Comparison of ENCODE assay signal across 9 cellular contexts in genomic region chr6:2942916-2943563, GRCh38. TPM values are rescaled to one million over a fixed set of nuclear protein-coding genes. Genes with fewer than 3 reads are reported as not detected.
DNase-seq lines count a peak whose midpoint lies in the region; ATAC-seq and TF ChIP-seq lines count a peak whose summit lies in the region.
"Had no signal": no experiment of that assay in that cellular context is flagged by ENCODE, and none has a peak within 500 bp of the region (broad histone marks: within the 10 kb centered on the region; RNA-seq: fewer than 3 reads in every experiment).

No MANE protein-coding gene starts in this region.

- H3K36me3 ChIP-seq in H7 (replicated peaks; ENCODE audit: control insufficient read depth, insufficient read depth, low read length), result peaks cover 1% of the 10 kb centered on the region; the same call in 1 of the 2 replicates
- H3K36me3 ChIP-seq in esophagus muscularis mucosa, result peaks cover 4 to 20% (median 13%) of the 10 kb centered on the region in 4 donors
- peaks cover 7% of the 10 kb centered on the region for H3K36me3 ChIP-seq in neutrophil

- H3K27me3 ChIP-seq in H7 (ENCODE audit: control insufficient read depth, insufficient read depth, low read length) (no peaks in the 10 kb centered on the region), esophagus muscularis mucosa (no peaks in the 10 kb centered on the region), neutrophil (no peaks in the 10 kb centered on the region)

- H3K4me1 ChIP-seq in esophagus muscularis mucosa (peaks cover 6 to 33% (median 11%) of the 10 kb centered on the region in 4 donors), neutrophil (ENCODE audit: control insufficient read depth in 1 of 2, insufficient read depth in 1 of 2, low read depth in 1 of 2, low read length in 1 of 2) (peaks cover 12 to 17% of the 10 kb centered on the region in 2 experiments)

- intact Hi-C loops in esophagus muscularis mucosa (cut with DNase I), result no loop called here

- H3K27ac ChIP-seq in esophagus muscularis mucosa (replicated peaks in 1 of 4) (peak overlapping the region in 1 of 4 donors; percentile 26), neutrophil (peak overlapping the region; percentile 63)

- DNase-seq in H7 (peak; percentile 2), UCSD-AML1 (lab: John Stamatoyannopoulos, UW; ENCODE audit: unreplicated experiment) (peak; percentile 56), esophagus muscularis mucosa (ENCODE audit: extremely low spot score) (peak; percentile 62), DMS79 treated with DMSO at 0.1 percent for 48 hours (lab: John Stamatoyannopoulos, UW) (no peak)

- no peaks in the 10 kb centered on the region for H3K9me3 ChIP-seq in esophagus muscularis mucosa
- H3K9me3 ChIP-seq in neutrophil, result no peaks in the 10 kb centered on the region

- ATAC-seq in HG03039 (IDR thresholded peaks at IDR 0.05; ENCODE audit: unreplicated experiment) (no peak), HG02973 (IDR thresholded peaks at IDR 0.05; ENCODE audit: unreplicated experiment) (no peak), GM18907 (IDR thresholded peaks at IDR 0.05; ENCODE audit: unreplicated experiment) (no peak)

- 71% methylated on average over 12 of the region's 12 CpGs for WGBS in esophagus muscularis mucosa

- TF ChIP-seq CTCF in esophagus muscularis mucosa (IDR thresholded peaks at IDR 0.05) (no peak), neutrophil (IDR thresholded peaks at IDR 0.05) (no peak)

- no peak for TF ChIP-seq POLR2A in esophagus muscularis mucosa (IDR thresholded peaks at IDR 0.05; ENCODE audit: low read depth)

- H3K4me3 ChIP-seq in H7 (ENCODE audit: insufficient read depth, low read depth, low read length) (no peak overlapping the region), esophagus muscularis mucosa (no peak overlapping the region), neutrophil (ENCODE audit: low read depth in 1 of 2, low read length in 1 of 2) (peak overlapping the region; percentile 3 to 31)

- TF ChIP-seq EP300 in esophagus muscularis mucosa (IDR thresholded peaks at IDR 0.05), result no peak

RNA-seq across cellular contexts. Expression of gene SERPINB6, which starts 28.3 kb away (rescaled TPM):
- total RNA-seq in H7 (2014; rRNA removed; shearing (Covaris generic)), result 26.8 and 34.1 TPM in 2 replicates
- total RNA-seq in esophagus muscularis mucosa, result 100 to 1,000 TPM; 114 to 125 (median 124) TPM

RNA-seq across cellular contexts. Expression of gene SERPINB9, which starts 39.9 kb away (rescaled TPM):
- total RNA-seq in H7 (2014; rRNA removed; shearing (Covaris generic)), result 46.4 and 57.1 TPM in 2 replicates
- 10 to 100 TPM in 1 of 4 donors, 1 to 10 TPM in 3; 5.4 to 17.7 (median 6.2) TPM for total RNA-seq in esophagus muscularis mucosa
- total RNA-seq: MCF 10A had no signal

RNA-seq across cellular contexts. Expression of gene NQO2, which starts 56.7 kb away (rescaled TPM):
- 40.5 and 76.0 TPM in 2 replicates for total RNA-seq in H7 (2014; rRNA removed; shearing (Covaris generic))
- 10 to 100 TPM; 22.9 to 31.3 (median 27.2) TPM for total RNA-seq in esophagus muscularis mucosa

Comparison
In these comparisons a context has a peak if more than half of its experiments do, and no peak if none do; other contexts are left out.
1. H3K4me3 ChIP-seq: peak in neutrophil (2 of 2); none in H7 (single experiment) and esophagus muscularis mucosa (0 of 4).